16 cellular contexts compared by ENCODE assay signal in genomic region chr9:20659474-20659962, GRCh38. TPM values are rescaled to one million over a fixed set of nuclear protein-coding genes. Genes with fewer than 3 reads are reported as not detected.
A peak's percentile ranks its signal among the peaks of the same experiment; 100 is the strongest.
DNase-seq lines count a peak whose midpoint lies in the region; ATAC-seq, FAIRE-seq and TF ChIP-seq lines count a peak whose summit lies in the region.
"Had no signal": no experiment of that assay in that cellular context is flagged by ENCODE, and none has a peak within 500 bp of the region (broad histone marks: within the 10 kb centered on the region; RNA-seq: fewer than 3 reads in every experiment).

No MANE protein-coding gene starts in this region.

- H2BK15ac ChIP-seq in H1 (ENCODE audit: low read length) (peak overlapping the region; percentile 40; the same call in 1 of the 2 replicates), neuronal stem cell (ENCODE audit: low read length) (no peak overlapping the region)

- H3K23ac ChIP-seq in H1 (ENCODE audit: insufficient read length) (no peak overlapping the region), neuronal stem cell (ENCODE audit: low read depth, low read length, poor library complexity) (no peak overlapping the region)

- H4K8ac ChIP-seq in H1 (ENCODE audit: extremely low read depth, insufficient read depth, low read length) (no peak overlapping the region), neuronal stem cell (ENCODE audit: low read depth, low read length) (no peak overlapping the region)

- peak overlapping the region; percentile 68 for H3K4me3 ChIP-seq in MM.1S (ENCODE audit: low read length)
- H3K4me3 ChIP-seq in H1 (ENCODE audit: extremely low read depth in 1 of 4, insufficient read depth in 2 of 4, low read depth in 3 of 4, low read length in 4 of 4) = peak overlapping the region; percentile 69 to 79 (median 71); a peak in 7 of 8 replicates
- peak overlapping the region in 1 of 2 donors; percentile 89 for H3K4me3 ChIP-seq in neuronal stem cell (ENCODE audit: low read length in 2 of 2)
- H3K4me3 ChIP-seq in uterus = peak overlapping the region in 1 of 2 donors; percentile 53

- H3K23me2 ChIP-seq in H1 (ENCODE audit: low read depth, low read length) = peaks cover 5% of the 10 kb centered on the region

- H2BK12ac ChIP-seq in H1 (ENCODE audit: low read depth, low read length) (no peak overlapping the region; the same call in 1 of the 2 replicates), neuronal stem cell (ENCODE audit: low read length) (no peak overlapping the region)

- 83% methylated on average over 2 of the region's 2 CpGs; no CpG with 5 or more reads in 1 of the 2 experiments for WGBS in H1 (ENCODE audit: extremely low coverage in 1 of 2, insufficient coverage in 1 of 2, insufficient read length in 1 of 2, insufficient replicate concordance in 2 of 2, low coverage in 1 of 2, low lambda C conversion rate in 2 of 2, missing lambda C conversion rate in 1 of 2), 2 experiments
- WGBS in neuronal stem cell (ENCODE audit: extremely low coverage in 2 of 2, insufficient read length in 2 of 2, insufficient replicate concordance in 1 of 2), 2 donors = no CpG with 5 or more reads among the region's 2 CpGs

- H3K14ac ChIP-seq in H1 (ENCODE audit: insufficient read length) (no peak overlapping the region), neuronal stem cell (ENCODE audit: low read length) (no peak overlapping the region)

- TF ChIP-seq EP300 in H1 (IDR thresholded peaks at IDR 0.05; ENCODE audit: borderline replicate concordance in 1 of 2, low read depth in 2 of 2, low read length in 2 of 2) = no peak

- 0 out of 2 replicates have a peak overlapping the region, but pooled peaks have one; percentile 9 for H3K18ac ChIP-seq in H1 (ENCODE audit: extremely low read depth, low read length)
- H3K18ac ChIP-seq in neuronal stem cell (ENCODE audit: low read length) = no peak overlapping the region

- H3K9ac ChIP-seq in MM.1S (ENCODE audit: low read length) (no peak overlapping the region), H1 (replicated peaks in 1 of 4; ENCODE audit: extremely low read depth in 1 of 4, low read depth in 3 of 4, low read length in 3 of 4) (no peak overlapping the region; a peak in 1 of 7 replicates), neuronal stem cell (ENCODE audit: low read depth, low read length, poor library complexity) (no peak overlapping the region)

- FAIRE-seq in GM12891 (lab: Jason Lieb, UNC) = peak; percentile 41
- FAIRE-seq in H1 (lab: Jason Lieb, UNC) = no peak

- H2BK20ac ChIP-seq in H1 (ENCODE audit: low read length) = no peak overlapping the region

- CTCF ChIA-PET in H1 (lab: Charles Lee; ENCODE audit: partially characterized antibody) = interaction anchor here (0.9 to 1.8 kb wide), 6 partner anchors 11 to 62 kb away, joined by 3 to 6 read pairs (median 4); no protein-coding TSS in a partner anchor

- no peak for TF ChIP-seq CTCF in MM.1S (IDR thresholded peaks at IDR 0.05; ENCODE audit: low read length)
- no peak for TF ChIP-seq CTCF in H1 (IDR thresholded peaks at IDR 0.05; ENCODE audit: control extremely low read depth in 1 of 3, insufficient read depth in 1 of 3, low read depth in 1 of 3, low read length in 3 of 3)
- TF ChIP-seq CTCF in uterus (IDR thresholded peaks at IDR 0.05) = no peak

- H3K9me3 ChIP-seq in MM.1S (replicated peaks; ENCODE audit: insufficient read depth, low read length) (no peaks in the 10 kb centered on the region), H1 (ENCODE audit: insufficient read depth in 2 of 2, low read depth in 1 of 2, low read length in 1 of 2) (no peaks in the 10 kb centered on the region), neuronal stem cell (replicated peaks in 1 of 2; ENCODE audit: control insufficient read depth in 2 of 2, insufficient read depth in 1 of 2, low read depth in 1 of 2, low read length in 2 of 2) (no peaks in the 10 kb centered on the region), uterus (no peaks in the 10 kb centered on the region)
- H3K9me3 ChIP-seq: body of pancreas had no signal

- H3K4me2 ChIP-seq in MM.1S (ENCODE audit: low read depth, low read length) (peak overlapping the region; percentile 49), H1 (ENCODE audit: insufficient read depth in 1 of 2, low read depth in 2 of 2, low read length in 2 of 2) (peak overlapping the region; percentile 74 to 92), neuronal stem cell (ENCODE audit: insufficient read depth, low read length, poor library complexity, severe bottlenecking) (peak overlapping the region; percentile 49)

- H4K20me1 ChIP-seq in MM.1S (ENCODE audit: insufficient read depth, low read length) (no peaks in the 10 kb centered on the region), H1 (replicated peaks in 1 of 2; ENCODE audit: control insufficient read depth in 1 of 2, insufficient read depth in 2 of 2, low read length in 2 of 2) (no peaks in the 10 kb centered on the region)

- peaks cover 7% of the 10 kb centered on the region for H3K79me1 ChIP-seq in H1 (ENCODE audit: low read depth, low read length)
- no peaks in the 10 kb centered on the region for H3K79me1 ChIP-seq in neuronal stem cell (ENCODE audit: low read depth, low read length)

- H3K56ac ChIP-seq in H1 (replicated peaks; ENCODE audit: insufficient read length, low read depth, low read length) = no peak overlapping the region

- peak overlapping the region; percentile 30 for H3K4ac ChIP-seq in H1 (replicated peaks; ENCODE audit: insufficient read length, low read depth, low read length)
- no peak overlapping the region for H3K4ac ChIP-seq in neuronal stem cell (ENCODE audit: low read length)

- H4K91ac ChIP-seq in H1 (replicated peaks; ENCODE audit: insufficient read length, low read length) (no peak overlapping the region), neuronal stem cell (ENCODE audit: low read depth, low read length, poor library complexity) (no peak overlapping the region)

- peaks cover 6% of the 10 kb centered on the region; the same call in 1 of the 2 replicates for H3K4me1 ChIP-seq in MM.1S (ENCODE audit: low read length)
- peaks cover 0 to 19% (median 2%) of the 10 kb centered on the region in 4 experiments; a peak in 3 of 7 replicates for H3K4me1 ChIP-seq in H1 (replicated peaks in 1 of 4; ENCODE audit: control insufficient read depth in 3 of 4, insufficient read depth in 4 of 4, low read length in 3 of 4)
- H3K4me1 ChIP-seq in neuronal stem cell (ENCODE audit: control insufficient read depth in 2 of 2, insufficient read depth in 1 of 2, low read depth in 1 of 2, low read length in 2 of 2) = peaks cover 2 to 15% of the 10 kb centered on the region in 2 donors
- H3K4me1 ChIP-seq in uterus = no peaks in the 10 kb centered on the region

- TF ChIP-seq POLR2A in GM12891 (IDR thresholded peaks at IDR 0.05; ENCODE audit: low read depth, low read length) (no peak), H1 (IDR thresholded peaks at IDR 0.05; ENCODE audit: control extremely low read depth in 1 of 2, low read depth in 2 of 2, low read length in 2 of 2) (no peak), uterus (IDR thresholded peaks at IDR 0.05) (no peak)

- no peaks in the 10 kb centered on the region for H3F3A ChIP-seq in MM.1S (ENCODE audit: insufficient read depth, low read length)

- H2AK5ac ChIP-seq in H1 (ENCODE audit: low read depth, low read length) (peak overlapping the region; percentile 79; the same call in 1 of the 2 replicates), neuronal stem cell (ENCODE audit: low read depth, low read length) (no peak overlapping the region)

- H2BK120ac ChIP-seq in H1 (replicated peaks; ENCODE audit: low read depth, low read length) (no peak overlapping the region), neuronal stem cell (ENCODE audit: low read depth, low read length) (no peak overlapping the region)

- no peak overlapping the region for H4K5ac ChIP-seq in H1 (ENCODE audit: insufficient read length, low read depth, low read length)

- H3K79me2 ChIP-seq in MM.1S (ENCODE audit: low read length) = peaks cover 37% of the 10 kb centered on the region
- peaks cover 6 to 53% of the 10 kb centered on the region in 2 experiments; a peak in 3 of 4 replicates for H3K79me2 ChIP-seq in H1 (ENCODE audit: control insufficient read depth in 1 of 2, insufficient read depth in 2 of 2, low read length in 2 of 2)

- intact Hi-C loops in uterus (cut with DNase I; ENCODE audit: low total_unique reads) = no loop called here

- H3K36me3 ChIP-seq in MM.1S (replicated peaks; ENCODE audit: insufficient read depth, low read length) = no peaks in the 10 kb centered on the region
- no peaks in the 10 kb centered on the region; a peak in 2 of 8 replicates for H3K36me3 ChIP-seq in H1 (ENCODE audit: control insufficient read depth in 2 of 4, insufficient read depth in 4 of 4, low read length in 3 of 4)
- H3K36me3 ChIP-seq in neuronal stem cell (replicated peaks in 1 of 2; ENCODE audit: control insufficient read depth in 2 of 2, insufficient read depth in 2 of 2, low read length in 2 of 2) = no peaks in the 10 kb centered on the region
- H3K36me3 ChIP-seq in uterus = no peaks in the 10 kb centered on the region

- H3K9me2 ChIP-seq in MM.1S (replicated peaks; ENCODE audit: insufficient read depth, low read length) = no peaks in the 10 kb centered on the region

- H3K27ac ChIP-seq in MM.1S (ENCODE audit: low read length) = no peak overlapping the region
- H3K27ac ChIP-seq in H1 (ENCODE audit: low read depth, low read length) = no peak overlapping the region
- H3K27ac ChIP-seq in neuronal stem cell (replicated peaks; ENCODE audit: low read length) = no peak overlapping the region
- no peak overlapping the region for H3K27ac ChIP-seq in uterus

- POLR2A ChIA-PET in H1 (lab: Charles Lee; ENCODE audit: partially characterized antibody) = interaction anchor here (0.6 to 2.6 kb wide), 18 partner anchors 9 to 306 kb away, joined by 3 to 22 read pairs (median 4); partner anchors contain the start of gene FOCAD

- DNase-seq in GM12891 (ENCODE audit: insufficient read length, low spot score) (no peak), MM.1S (no peak), H1 (ENCODE audit: low read depth in 1 of 2, low spot score in 2 of 2) (no peak), neuronal stem cell (ENCODE audit: low spot score) (no peak), GOT3 (lab: John Stamatoyannopoulos, UW) (no peak), uterus (no peak)
- no peak for DNase-seq in stimulated activated CD4-positive, alpha-beta T cell treated with anti-CD3 and anti-CD28 coated beads, Interleukin-4, amount 100 ng/mL, for 24 hours
- DNase-seq: activated CD4-positive, alpha-beta memory T cell treated with anti-CD3 and anti-CD28 coated beads for 36 hours; body of pancreas; CD8-positive, alpha-beta memory T cell; effector CD8-positive, alpha-beta T cell; NCI-H524; nephron progenitor cell; SHP77 had no signal

- H2BK5ac ChIP-seq in H1 (ENCODE audit: low read depth, low read length) (peak overlapping the region; percentile 50; the same call in 1 of the 2 replicates), neuronal stem cell (ENCODE audit: low read length) (no peak overlapping the region)

- H2AFZ ChIP-seq in MM.1S (ENCODE audit: low read length) = no peak overlapping the region
- no peak overlapping the region for H2AFZ ChIP-seq in H1 (ENCODE audit: low read length)
- peak overlapping the region; percentile 85 for H2AFZ ChIP-seq in neuronal stem cell (ENCODE audit: low read length)

- no peak for TF ChIP-seq RAD21 in H1 (IDR thresholded peaks at IDR 0.05 in 1 of 2, conservative IDR thresholded peaks at IDR 0.05 in 1 of 2; ENCODE audit: low read depth in 2 of 2, low read length in 2 of 2)

- H3K27me3 ChIP-seq in MM.1S (replicated peaks; ENCODE audit: insufficient read depth, low read length) (no peaks in the 10 kb centered on the region), H1 (replicated peaks in 1 of 4; ENCODE audit: control insufficient read depth in 3 of 4, extremely low read depth in 1 of 4, insufficient read depth in 3 of 4, low read length in 3 of 4) (no peaks in the 10 kb centered on the region), neuronal stem cell (ENCODE audit: control insufficient read depth in 3 of 3, insufficient read depth in 3 of 3, low read depth in 1 of 3, low read length in 3 of 3) (no peaks in the 10 kb centered on the region), uterus (no peaks in the 10 kb centered on the region)
- H3K27me3 ChIP-seq: body of pancreas had no signal

- ATAC-seq in HG02642 (IDR thresholded peaks at IDR 0.05; ENCODE audit: poor library complexity, unreplicated experiment) = no peak
- ATAC-seq: left lobe of liver had no signal

RNA-seq across cellular contexts. Expression of gene FOCAD, which starts 24.5 kb away (rescaled TPM):
- polyA plus RNA-seq in GM12891 (2012; ENCODE audit: low read depth, missing spikeins) = 23.2 TPM
- 36.8 and 38.4 TPM in 2 replicates for total RNA-seq in H1 (2021; fragmentation: NEBNext Ultra II Directional; extraction: Animal tissue kit (Norgen Biotek cat#: 25700))
- 17.8 and 22.0 TPM in 2 replicates for polyA plus RNA-seq in H1 (2011; rRNA removed)
- 23.9 TPM for polyA plus RNA-seq in H1 (2011; cell fraction: cytosol; rRNA removed)
- polyA plus RNA-seq in H1 (2011; cell fraction: nucleus; rRNA removed) = 35.4 TPM
- 22.5 to 30.2 TPM (median 25.6 TPM) in 4 replicates for polyA plus RNA-seq in H1 (2012, experiment 1 of 2)
- 2.2 TPM for polyA plus RNA-seq in H1 (2012, experiment 2 of 2)
- polyA plus RNA-seq in H1 (2013, experiment 1 of 2) = 12.1 TPM
- polyA plus RNA-seq in H1 (2013, experiment 2 of 2) = 11.9 TPM
- 170 and 223 TPM in 2 replicates for polyA minus RNA-seq in H1 (2011; rRNA and poly(A)+ RNA removed)
- 33.1 TPM for polyA minus RNA-seq in H1 (2011; cell fraction: cytosol; rRNA and poly(A)+ RNA removed)
- 211 TPM for polyA minus RNA-seq in H1 (2011; cell fraction: nucleus; rRNA and poly(A)+ RNA removed)
- polyA plus RNA-seq in neuronal stem cell (2013, experiment 1 of 2) = 23.6 TPM
- polyA plus RNA-seq in neuronal stem cell (2013, experiment 2 of 2) = 23.9 TPM
- total RNA-seq in uterus = 10 to 100 TPM; 24.1 to 86.5 (median 34.3) TPM

RNA-seq across cellular contexts. Expression of gene MLLT3, which starts 37.2 kb away (rescaled TPM):
- 34.2 TPM for polyA plus RNA-seq in GM12891 (2012; ENCODE audit: low read depth, missing spikeins)
- total RNA-seq in H1 (2021; fragmentation: NEBNext Ultra II Directional; extraction: Animal tissue kit (Norgen Biotek cat#: 25700)) = 8.1 and 9.6 TPM in 2 replicates
- 3.0 and 5.9 TPM in 2 replicates for polyA plus RNA-seq in H1 (2011; rRNA removed)
- polyA plus RNA-seq in H1 (2011; cell fraction: cytosol; rRNA removed) = 6.0 TPM
- 3.9 TPM for polyA plus RNA-seq in H1 (2011; cell fraction: nucleus; rRNA removed)
- polyA plus RNA-seq in H1 (2012, experiment 1 of 2) = 6.1 to 11.4 TPM (median 9.6 TPM) in 4 replicates
- polyA plus RNA-seq in H1 (2012, experiment 2 of 2) = 1.2 TPM
- polyA plus RNA-seq in H1 (2013, experiment 1 of 2) = 4.7 TPM
- 4.3 TPM for polyA plus RNA-seq in H1 (2013, experiment 2 of 2)
- 13.2 and 14.0 TPM in 2 replicates for polyA minus RNA-seq in H1 (2011; rRNA and poly(A)+ RNA removed)
- 6.3 TPM for polyA minus RNA-seq in H1 (2011; cell fraction: cytosol; rRNA and poly(A)+ RNA removed)
- 12.1 TPM for polyA minus RNA-seq in H1 (2011; cell fraction: nucleus; rRNA and poly(A)+ RNA removed)
- 26.2 TPM for polyA plus RNA-seq in neuronal stem cell (2013, experiment 1 of 2)
- 27.1 TPM for polyA plus RNA-seq in neuronal stem cell (2013, experiment 2 of 2)
- 10 to 100 TPM in 3 of 4 donors, 1 to 10 TPM in 1; 2.1 to 30.4 (median 14.0) TPM for total RNA-seq in uterus
